8 cellular contexts compared by ENCODE assay signal in genomic region chr3:111071257-111072015, GRCh38. TPM values are rescaled to one million over a fixed set of nuclear protein-coding genes. Genes with fewer than 3 reads are reported as not detected.
DNase-seq lines count a peak whose midpoint lies in the region; ATAC-seq and TF ChIP-seq lines count a peak whose summit lies in the region.

NECTIN3 (plus strand) TSS chr3:111071816; CDS start chr3:111072018, 202 bp downstream.

- no peaks in the 10 kb centered on the region for H3K9me3 ChIP-seq in PC-3 (ENCODE audit: low read length)
- no peaks in the 10 kb centered on the region for H3K9me3 ChIP-seq in muscle layer of duodenum (ENCODE audit: control insufficient read depth in 1 of 2, low read length in 2 of 2)

- peak within 1 kb of the TSS; percentile 78 for H3K9ac ChIP-seq in PC-3 (ENCODE audit: low read length)

- H3F3A ChIP-seq in PC-3 (ENCODE audit: low read length, unreplicated experiment), result no peaks in the 10 kb centered on the region

- H3K27me3 ChIP-seq in PC-3 (ENCODE audit: low read length) (no peaks in the 10 kb centered on the region), muscle layer of duodenum (ENCODE audit: low read depth, low read length) (no peaks in the 10 kb centered on the region)

- intact Hi-C loops in PC-3 (cut with micrococcal nuclease), result loop anchor here (1.0 to 10.0 kb wide), 11 partner anchors 64 to 1267 kb away; no protein-coding TSS in a partner anchor

- POLR2A ChIA-PET in PC-3 (lab: Charles Lee; ENCODE audit: unreplicated experiment), result interaction anchor here (0.5 to 0.6 kb wide), 3 partner anchors 605 to 1798 kb away, joined by 3 to 4 read pairs (median 4); no protein-coding TSS in a partner anchor

- H3K36me3 ChIP-seq in PC-3 (ENCODE audit: low read depth, low read length) (no peaks in the 10 kb centered on the region), muscle layer of duodenum (ENCODE audit: control insufficient read depth in 1 of 2, insufficient read depth in 2 of 2, low read length in 2 of 2) (no peaks in the 10 kb centered on the region)

- ATAC-seq in GM19043 (IDR thresholded peaks at IDR 0.05; ENCODE audit: low read depth, unreplicated experiment) (peak; percentile 82), HG03439 (IDR thresholded peaks at IDR 0.05; ENCODE audit: unreplicated experiment) (peak; percentile 90), PC-3 (peak; percentile 78)

- CTCF ChIA-PET in PC-3 (lab: Charles Lee), result interaction anchor here (0.6 to 1.2 kb wide), 2 partner anchors 9 to 468 kb away, joined by 3 read pairs; no protein-coding TSS in a partner anchor

- no peaks in the 10 kb centered on the region for H3K9me2 ChIP-seq in PC-3 (replicated peaks; ENCODE audit: low read length)

- H3K4me2 ChIP-seq in PC-3 (ENCODE audit: low read length), result peak within 1 kb of the TSS; percentile 92

- H4K20me1 ChIP-seq in PC-3 (ENCODE audit: low read length), result peaks cover 9% of the 10 kb centered on the region

- peak within 1 kb of the TSS; percentile 99 for H3K4me3 ChIP-seq in PC-3 (ENCODE audit: low read length)
- H3K4me3 ChIP-seq in muscle layer of duodenum (ENCODE audit: low read depth in 1 of 2, low read length in 2 of 2), result peak within 1 kb of the TSS; percentile 85 to 91

- H3K4me1 ChIP-seq in PC-3 (ENCODE audit: insufficient read depth, low read length), result peaks cover 16% of the 10 kb centered on the region
- peaks cover 0 to 17% of the 10 kb centered on the region in 2 donors for H3K4me1 ChIP-seq in muscle layer of duodenum (ENCODE audit: control insufficient read depth in 1 of 2, insufficient read depth in 2 of 2, low read length in 2 of 2)

- H3K27ac ChIP-seq in PC-3 (ENCODE audit: low read length) (peak within 1 kb of the TSS; percentile 52), muscle layer of duodenum (ENCODE audit: low read length) (peak within 1 kb of the TSS; percentile 86)

- TF ChIP-seq CTCF in PC-3 (conservative IDR thresholded peaks at IDR 0.05; ENCODE audit: low read depth, low read length), result no peak

- H2AFZ ChIP-seq in PC-3 (ENCODE audit: low read length), result peak within 1 kb of the TSS; percentile 99

- peaks cover 45% of the 10 kb centered on the region for H3K79me2 ChIP-seq in PC-3 (ENCODE audit: low read length)

- peak; percentile 94 for DNase-seq in AG08396 (ENCODE audit: low spot score)
- peak; percentile 96 for DNase-seq in PC-3
- DNase-seq in activated T-helper 9 cell treated with anti-CD3 and anti-CD28 coated beads, Interleukin-2, amount 50 U/mL, for 16 hours (ENCODE audit: low read depth), result peak; percentile 85
- DNase-seq in fibroblast of gingiva (ENCODE audit: low read depth), result peak; percentile 100
- DNase-seq in stimulated activated CD8-positive, alpha-beta memory T cell treated with anti-CD3 and anti-CD28 coated beads, Interleukin-4, amount 100 ng/mL, for 4 hours (ENCODE audit: low read depth in 2 of 2, low spot score in 1 of 2), result peak; percentile 64 to 79

- BruUV-seq in PC-3 (replicated peaks; lab: Mats Ljungman, UMichigan), result no TSS peak

RNA-seq across cellular contexts. Expression of gene NECTIN3, which starts in this region (rescaled TPM):
- total RNA-seq in PC-3 (2014; rRNA removed), result 12.8 and 15.8 TPM in 2 replicates

Comparison
In these comparisons a context has a peak if more than half of its experiments do, and no peak if none do; other contexts are left out.
1. Peak in every context shown above with its lines: DNase-seq, ATAC-seq, H3K4me3 ChIP-seq and H3K27ac ChIP-seq.